ENCODE assay signal across 14 cellular contexts in the genomic region with DNA sequence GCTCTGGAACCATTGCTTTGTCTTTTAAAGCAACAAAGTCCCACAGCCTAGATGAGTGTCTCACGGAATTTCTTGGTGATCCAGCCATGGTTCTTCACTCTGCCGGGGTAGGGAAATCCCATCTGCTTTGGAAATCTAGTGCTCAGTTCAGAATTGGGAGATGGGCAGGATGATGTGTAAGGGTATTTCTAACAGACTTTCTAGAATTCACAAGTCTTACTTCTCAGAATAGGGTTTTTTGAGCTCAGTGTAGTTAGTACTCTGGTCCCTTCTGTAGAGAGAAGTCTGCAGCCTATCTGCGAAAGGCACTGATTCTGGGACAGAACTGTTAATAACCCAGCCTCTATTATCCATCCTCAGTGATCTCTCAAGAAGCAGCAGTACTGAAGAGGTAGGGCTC. TPM values are rescaled to one million over a fixed set of nuclear protein-coding genes. Genes with fewer than 3 reads are reported as not detected.
A peak's percentile ranks its signal among the peaks of the same experiment; 100 is the strongest.
DNase-seq lines count a peak whose midpoint lies in the region; ATAC-seq and TF ChIP-seq lines count a peak whose summit lies in the region.
"Had no signal": no experiment of that assay in that cellular context is flagged by ENCODE, and none has a peak within 500 bp of the region (broad histone marks: within the 10 kb centered on the region; RNA-seq: fewer than 3 reads in every experiment).

No MANE protein-coding gene starts in this region.

- no peak for DNase-seq in activated CD4-positive, alpha-beta memory T cell treated with anti-CD3 and anti-CD28 coated beads for 36 hours
- DNase-seq in activated CD4-positive, alpha-beta memory T cell treated with anti-CD3 and anti-CD28 coated beads, Interleukin-2, amount 10 ng/mL, durations not matched to agents 7 days and 5 days, result no peak
- DNase-seq in activated naive CD4-positive, alpha-beta T cell treated with anti-CD3 and anti-CD28 coated beads, Interleukin-2, amount 50 U/mL, for 72 hours (ENCODE audit: low spot score in 2 of 2), result no peak
- DNase-seq in activated naive CD4-positive, alpha-beta T cell treated with Interleukin-2 at 50 U/mL for 16 hours, result no peak
- DNase-seq in IMR-90 (no peak), fibroblast of pulmonary artery (ENCODE audit: low read depth) (no peak)
- DNase-seq: C1 segment of cervical spinal cord; Calu3; CD4-positive, alpha-beta T cell; DMS 273 treated with DMSO at 0.1 percent for 48 hours; HCEC 1CT; HFFc6 had no signal

- no peak for TF ChIP-seq CTCF in IMR-90 (conservative IDR thresholded peaks at IDR 0.05; ENCODE audit: low read depth, low read length)
- TF ChIP-seq CTCF in fibroblast of pulmonary artery (IDR thresholded peaks at IDR 0.05; ENCODE audit: low read length, missing control alignments), result no peak

- H3K36me3 Mint-ChIP-seq in activated CD4-positive, alpha-beta memory T cell treated with anti-CD3 and anti-CD28 coated beads for 36 hours, result peaks cover 51% of the 10 kb centered on the region
- H3K36me3 Mint-ChIP-seq in activated CD4-positive, alpha-beta memory T cell treated with anti-CD3 and anti-CD28 coated beads, Interleukin-2, amount 10 ng/mL, durations not matched to agents 7 days and 5 days (ENCODE audit: low read depth), result peaks cover 61% of the 10 kb centered on the region
- peaks cover 6 to 26% of the 10 kb centered on the region in 2 donors for H3K36me3 Mint-ChIP-seq in activated naive CD4-positive, alpha-beta T cell treated with anti-CD3 and anti-CD28 coated beads, Interleukin-2, amount 50 U/mL, for 72 hours

- no peak overlapping the region for H4K8ac ChIP-seq in IMR-90 (ENCODE audit: low read depth in 2 of 2, low read length in 2 of 2)

- intact Hi-C loops in activated CD4-positive, alpha-beta memory T cell treated with anti-CD3 and anti-CD28 coated beads for 36 hours (cut with micrococcal nuclease), result no loop called here
- intact Hi-C loops in IMR-90 (cut with micrococcal nuclease), result loop anchor here (1.0 kb wide), 1 partner anchor 40 kb away; no protein-coding TSS in a partner anchor

- no peaks in the 10 kb centered on the region for H3K9me3 ChIP-seq in IMR-90 (ENCODE audit: control insufficient read depth, insufficient read depth, low read length)

- peaks cover 16% of the 10 kb centered on the region; the same call in 1 of the 2 replicates for H3K36me3 ChIP-seq in IMR-90 (ENCODE audit: control insufficient read depth, insufficient read depth, low read length)

- peak overlapping the region; percentile 50 for H3K27ac Mint-ChIP-seq in activated CD4-positive, alpha-beta memory T cell treated with anti-CD3 and anti-CD28 coated beads for 36 hours
- H3K27ac Mint-ChIP-seq in activated CD4-positive, alpha-beta memory T cell treated with anti-CD3 and anti-CD28 coated beads, Interleukin-2, amount 10 ng/mL, durations not matched to agents 7 days and 5 days, result no peak overlapping the region
- peak overlapping the region; percentile 2 to 77 for H3K27ac Mint-ChIP-seq in activated naive CD4-positive, alpha-beta T cell treated with anti-CD3 and anti-CD28 coated beads, Interleukin-2, amount 50 U/mL, for 72 hours
- H3K27ac Mint-ChIP-seq: B cell; CD4-positive, alpha-beta T cell; HFFc6 had no signal

- H3K56ac ChIP-seq in IMR-90 (ENCODE audit: extremely low read depth, insufficient read depth, low read length), result no peak overlapping the region

- no peak overlapping the region for H2AK5ac ChIP-seq in IMR-90 (ENCODE audit: low read depth, low read length)

- H3K9me3 Mint-ChIP-seq in activated CD4-positive, alpha-beta memory T cell treated with anti-CD3 and anti-CD28 coated beads for 36 hours, result no peaks in the 10 kb centered on the region
- no peaks in the 10 kb centered on the region for H3K9me3 Mint-ChIP-seq in activated CD4-positive, alpha-beta memory T cell treated with anti-CD3 and anti-CD28 coated beads, Interleukin-2, amount 10 ng/mL, durations not matched to agents 7 days and 5 days
- no peaks in the 10 kb centered on the region for H3K9me3 Mint-ChIP-seq in activated naive CD4-positive, alpha-beta T cell treated with anti-CD3 and anti-CD28 coated beads, Interleukin-2, amount 50 U/mL, for 72 hours
- H3K9me3 Mint-ChIP-seq: CD4-positive, alpha-beta T cell; HFFc6 had no signal

- H3K4me3 Mint-ChIP-seq in activated CD4-positive, alpha-beta memory T cell treated with anti-CD3 and anti-CD28 coated beads for 36 hours, result no peak overlapping the region
- H3K4me3 Mint-ChIP-seq in activated CD4-positive, alpha-beta memory T cell treated with anti-CD3 and anti-CD28 coated beads, Interleukin-2, amount 10 ng/mL, durations not matched to agents 7 days and 5 days, result no peak overlapping the region
- H3K4me3 Mint-ChIP-seq: B cell; CD4-positive, alpha-beta T cell; HFFc6 had no signal

- TF ChIP-seq POLR2A in IMR-90 (IDR thresholded peaks at IDR 0.05; ENCODE audit: low read depth, low read length), result no peak

- H3K79me1 ChIP-seq in IMR-90 (ENCODE audit: low read depth in 1 of 2, low read length in 2 of 2), result 0 out of 4 replicates have a peak, but pooled peaks cover 3 to 4% of the 10 kb centered on the region in 2 experiments

- no peaks in the 10 kb centered on the region for H3K27me3 ChIP-seq in IMR-90 (ENCODE audit: control insufficient read depth, insufficient read depth, low read length)

- H2BK20ac ChIP-seq in IMR-90 (ENCODE audit: low read depth, low read length), result no peak overlapping the region

- no peak overlapping the region for H3K9ac ChIP-seq in IMR-90 (ENCODE audit: low read depth, low read length)

- no peak for TF ChIP-seq RAD21 in IMR-90 (IDR thresholded peaks at IDR 0.05; ENCODE audit: low read length)

- H3K4ac ChIP-seq in IMR-90 (ENCODE audit: low read depth, low read length), result no peak overlapping the region

- H2BK15ac ChIP-seq in IMR-90 (ENCODE audit: low read depth, low read length), result no peak overlapping the region

- CTCF ChIA-PET in activated CD4-positive, alpha-beta memory T cell treated with anti-CD3 and anti-CD28 coated beads for 36 hours (lab: Charles Lee), result interaction anchor here (0.7 to 1.1 kb wide), 2 partner anchors 11 to 42 kb away, joined by 3 read pairs; no protein-coding TSS in a partner anchor
- CTCF ChIA-PET in activated CD4-positive, alpha-beta memory T cell treated with anti-CD3 and anti-CD28 coated beads, Interleukin-2, amount 10 ng/mL, durations not matched to agents 7 days and 5 days (lab: Charles Lee), result no interaction called here
- CTCF ChIA-PET in IMR-90 (lab: Yijun Ruan, JAX), result interaction anchor here (0.6 to 0.7 kb wide), 2 partner anchors 15 to 66 kb away, joined by 3 to 10 read pairs; no protein-coding TSS in a partner anchor

- no peak overlapping the region for H3K4me3 ChIP-seq in IMR-90 (ENCODE audit: insufficient read depth, low read depth, low read length)
- peak overlapping the region; percentile 35 for H3K4me3 ChIP-seq in fibroblast of pulmonary artery (replicated peaks; ENCODE audit: low read depth, low read length)

- no peak overlapping the region for H4K5ac ChIP-seq in IMR-90 (ENCODE audit: low read depth, low read length)

- ATAC-seq in activated naive CD4-positive, alpha-beta T cell treated with anti-CD3 and anti-CD28 coated beads, Interleukin-2, amount 50 U/mL, for 72 hours, result peak in 1 of 2 donors; percentile 53
- ATAC-seq in IMR-90 (ENCODE audit: low read depth) (no peak), HG03571 (IDR thresholded peaks at IDR 0.05; ENCODE audit: unreplicated experiment) (no peak)

- peaks cover 29% of the 10 kb centered on the region for H3K4me1 Mint-ChIP-seq in activated CD4-positive, alpha-beta memory T cell treated with anti-CD3 and anti-CD28 coated beads for 36 hours (ENCODE audit: low read depth)
- H3K4me1 Mint-ChIP-seq in activated CD4-positive, alpha-beta memory T cell treated with anti-CD3 and anti-CD28 coated beads, Interleukin-2, amount 10 ng/mL, durations not matched to agents 7 days and 5 days, result peaks cover 37% of the 10 kb centered on the region

- no peak overlapping the region for H3K14ac ChIP-seq in IMR-90 (replicated peaks; ENCODE audit: low read depth, low read length)

- no peak overlapping the region for H2AK9ac ChIP-seq in IMR-90 (replicated peaks; ENCODE audit: low read depth, low read length, poor library complexity)

- no peak overlapping the region for H2AFZ ChIP-seq in IMR-90 (replicated peaks; ENCODE audit: low read length, poor library complexity)

- dilution Hi-C loops in IMR-90 (cut with HindIII; ENCODE audit: low sequenced_read_pairs, unreplicated experiment), result no loop called here

- H3K23ac ChIP-seq in IMR-90 (ENCODE audit: low read depth, low read length), result no peak overlapping the region

- H3K27me3 Mint-ChIP-seq in activated CD4-positive, alpha-beta memory T cell treated with anti-CD3 and anti-CD28 coated beads for 36 hours, result no peaks in the 10 kb centered on the region
- no peaks in the 10 kb centered on the region for H3K27me3 Mint-ChIP-seq in activated CD4-positive, alpha-beta memory T cell treated with anti-CD3 and anti-CD28 coated beads, Interleukin-2, amount 10 ng/mL, durations not matched to agents 7 days and 5 days
- H3K27me3 Mint-ChIP-seq: B cell; CD4-positive, alpha-beta T cell had no signal

- no peak overlapping the region for H3K27ac ChIP-seq in IMR-90 (ENCODE audit: insufficient read depth, low read length)

- H4K91ac ChIP-seq in IMR-90 (ENCODE audit: insufficient read depth, low read depth, low read length), result no peak overlapping the region

- BruUV-seq in IMR-90 (replicated peaks; lab: Mats Ljungman, UMichigan), result no TSS peak

- peaks cover 5% of the 10 kb centered on the region for H3K4me1 ChIP-seq in IMR-90 (ENCODE audit: control insufficient read depth, insufficient read depth, low read length)

- no peak overlapping the region for H2BK120ac ChIP-seq in IMR-90 (ENCODE audit: low read depth, low read length)

- H3K18ac ChIP-seq in IMR-90 (ENCODE audit: low read depth, low read length), result no peak overlapping the region

- WGBS in IMR-90 (ENCODE audit: extremely low coverage in 2 of 2, insufficient read length in 1 of 2), 2 experiments, result no CpG with 5 or more reads among the region's 3 CpGs

- POLR2A ChIA-PET in activated CD4-positive, alpha-beta memory T cell treated with anti-CD3 and anti-CD28 coated beads for 36 hours (lab: Charles Lee), result no interaction called here
- POLR2A ChIA-PET in activated CD4-positive, alpha-beta memory T cell treated with anti-CD3 and anti-CD28 coated beads, Interleukin-2, amount 10 ng/mL, durations not matched to agents 7 days and 5 days (lab: Charles Lee), result interaction anchor here (1.2 kb wide), 1 partner anchor 24 kb away, joined by 3 read pairs; no protein-coding TSS in a partner anchor
- POLR2A ChIA-PET in IMR-90 (lab: Charles Lee; ENCODE audit: unreplicated experiment), result no interaction called here

- H3K4me2 ChIP-seq in IMR-90 (ENCODE audit: low read depth, low read length), result peak overlapping the region; percentile 63; the same call in 1 of the 2 replicates

- H3K9me1 ChIP-seq in IMR-90 (ENCODE audit: insufficient read depth, low read length), result no peaks in the 10 kb centered on the region; the same call in 1 of the 2 replicates

- in situ Hi-C loops in IMR-90 (cut with MboI; ENCODE audit: low sequenced_read_pairs), result no loop called here

- H2BK5ac ChIP-seq in IMR-90 (ENCODE audit: low read depth, low read length, poor library complexity, severe bottlenecking), result no peak overlapping the region

- H4K20me1 ChIP-seq in IMR-90 (ENCODE audit: insufficient read depth, low read length), result no peaks in the 10 kb centered on the region

RNA-seq across cellular contexts. Expression of gene GABPA, which starts 25.3 kb away (rescaled TPM):
- 10 to 100 TPM; 22.3 to 24.7 TPM for total RNA-seq in activated CD4-positive, alpha-beta memory T cell treated with anti-CD3 and anti-CD28 coated beads for 36 hours
- 10 to 100 TPM; 25.6 to 27.7 TPM for total RNA-seq in activated CD4-positive, alpha-beta memory T cell treated with anti-CD3 and anti-CD28 coated beads, Interleukin-2, amount 10 ng/mL, durations not matched to agents 7 days and 5 days
- total RNA-seq in activated naive CD4-positive, alpha-beta T cell treated with anti-CD3 and anti-CD28 coated beads, Interleukin-2, amount 50 U/mL, for 72 hours, result 10 to 100 TPM; 19.1 to 26.4 TPM
- total RNA-seq in IMR-90 (2012; rRNA removed), result 17.0 and 26.4 TPM in 2 replicates
- 7.3 and 9.0 TPM in 2 replicates for polyA plus RNA-seq in IMR-90 (2012; rRNA removed)
- polyA plus RNA-seq in IMR-90 (2012; cell fraction: cytosol; rRNA removed), result 1.0 and 1.3 TPM in 2 replicates
- polyA plus RNA-seq in IMR-90 (2012; cell fraction: nucleus; rRNA removed; ENCODE audit: low replicate concordance), result 0.71 and 8.4 TPM in 2 replicates

RNA-seq across cellular contexts. Expression of gene ATP5PF, which starts 25.4 kb away (rescaled TPM):
- total RNA-seq in activated CD4-positive, alpha-beta memory T cell treated with anti-CD3 and anti-CD28 coated beads for 36 hours, result 100 to 1,000 TPM; 150 to 151 TPM
- 100 to 1,000 TPM; 109 to 118 TPM for total RNA-seq in activated CD4-positive, alpha-beta memory T cell treated with anti-CD3 and anti-CD28 coated beads, Interleukin-2, amount 10 ng/mL, durations not matched to agents 7 days and 5 days
- total RNA-seq in activated naive CD4-positive, alpha-beta T cell treated with anti-CD3 and anti-CD28 coated beads, Interleukin-2, amount 50 U/mL, for 72 hours, result 100 to 1,000 TPM; 114 to 139 TPM
- total RNA-seq in IMR-90 (2012; rRNA removed), result 74.7 and 76.0 TPM in 2 replicates
- 190 TPM in 2 replicates for polyA plus RNA-seq in IMR-90 (2012; rRNA removed)
- polyA plus RNA-seq in IMR-90 (2012; cell fraction: cytosol; rRNA removed), result 78.8 and 87.5 TPM in 2 replicates
- polyA plus RNA-seq in IMR-90 (2012; cell fraction: nucleus; rRNA removed; ENCODE audit: low replicate concordance), result 11.2 and 54.5 TPM in 2 replicates
